In genomic region chr12:118357327-118358007, GRCh38 we compare ENCODE assay signal across 8 cellular contexts. TPM values are rescaled to one million over a fixed set of nuclear protein-coding genes. Genes with fewer than 3 reads are reported as not detected.
DNase-seq lines count a peak whose midpoint lies in the region; ATAC-seq and TF ChIP-seq lines count a peak whose summit lies in the region.

No MANE protein-coding gene starts in this region.

- H3K27ac ChIP-seq in ACC112 (ENCODE audit: low read depth, low read length) (peak overlapping the region; percentile 99), SK-N-SH (ENCODE audit: low read depth in 2 of 2, low read length in 1 of 2) (peak overlapping the region; percentile 77 to 96; a peak in 3 of 4 replicates), lower lobe of right lung (peak overlapping the region; percentile 59), upper lobe of left lung (peak overlapping the region; percentile 28 to 81 (median 68))

- H2AFZ ChIP-seq in ACC112 (ENCODE audit: low read length, unreplicated experiment) (no peak overlapping the region), SK-N-SH (ENCODE audit: low read depth) (0 out of 2 replicates have a peak overlapping the region, but pooled peaks have one; percentile 11)

- H3K9me2 ChIP-seq in SK-N-SH = no peaks in the 10 kb centered on the region

- ATAC-seq in GM18858 (IDR thresholded peaks at IDR 0.05; ENCODE audit: unreplicated experiment) (peak; percentile 38), HG03378 (IDR thresholded peaks at IDR 0.05; ENCODE audit: unreplicated experiment) (peak; percentile 58), lower lobe of right lung (peak; percentile 78), upper lobe of left lung (ENCODE audit: low FRiP score in 2 of 2) (peak; percentile 80 to 86)
- peak; percentile 70 for ATAC-seq in central memory CD8-positive, alpha-beta T cell (replicated peaks; ENCODE audit: extremely low read depth, poor library complexity, severe bottlenecking)

- H3K36me3 Mint-ChIP-seq in central memory CD8-positive, alpha-beta T cell (ENCODE audit: insufficient read depth) = peaks cover 2% of the 10 kb centered on the region

- peak overlapping the region; percentile 51; the same call in 1 of the 2 replicates for H3K4me3 ChIP-seq in ACC112 (ENCODE audit: low read depth, low read length)
- H3K4me3 ChIP-seq in SK-N-SH (ENCODE audit: low read depth in 2 of 2, low read length in 1 of 2) = no peak overlapping the region
- peak overlapping the region; percentile 42 for H3K4me3 ChIP-seq in lower lobe of right lung
- H3K4me3 ChIP-seq in upper lobe of left lung = peak overlapping the region in 1 of 4 donors; percentile 38

- intact Hi-C loops in lower lobe of right lung (cut with DNase I) = no loop called here

- no peak for TF ChIP-seq RAD21 in SK-N-SH (IDR thresholded peaks at IDR 0.05; ENCODE audit: low read length)

- peak overlapping the region; percentile 74; the same call in 1 of the 2 replicates for H3K4me2 ChIP-seq in SK-N-SH

- TF ChIP-seq EP300 in SK-N-SH (IDR thresholded peaks at IDR 0.05; ENCODE audit: borderline replicate concordance in 1 of 2, low read depth in 1 of 2, low read length in 1 of 2) (no peak), upper lobe of left lung (IDR thresholded peaks at IDR 0.05) (no peak)

- DNase-seq in SK-N-SH = peak; percentile 42
- DNase-seq in central memory CD8-positive, alpha-beta T cell (ENCODE audit: low spot score in 2 of 2) = peak in 1 of 2 donors; percentile 55
- DNase-seq in lower lobe of right lung = no peak
- peak in 1 of 2 donors; percentile 56 for DNase-seq in upper lobe of left lung
- no peak for DNase-seq in DMS114 treated with DMSO at 0.1 percent for 48 hours (lab: John Stamatoyannopoulos, UW; ENCODE audit: unreplicated experiment)

- peak overlapping the region; percentile 88 for H3K4me3 Mint-ChIP-seq in central memory CD8-positive, alpha-beta T cell

- H3K9me3 Mint-ChIP-seq in central memory CD8-positive, alpha-beta T cell = no peaks in the 10 kb centered on the region

- peaks cover 51% of the 10 kb centered on the region for H3K4me1 Mint-ChIP-seq in central memory CD8-positive, alpha-beta T cell

- H3K36me3 ChIP-seq in ACC112 (ENCODE audit: insufficient read depth, low read length) (peaks cover 5% of the 10 kb centered on the region; the same call in 1 of the 2 replicates), SK-N-SH (replicated peaks in 1 of 2; ENCODE audit: control insufficient read depth in 1 of 2, insufficient read depth in 2 of 2, low read length in 1 of 2) (no peaks in the 10 kb centered on the region), lower lobe of right lung (no peaks in the 10 kb centered on the region), upper lobe of left lung (no peaks in the 10 kb centered on the region)

- H4K20me1 ChIP-seq in SK-N-SH (ENCODE audit: insufficient read depth) = no peaks in the 10 kb centered on the region

- no peaks in the 10 kb centered on the region for H3K27me3 Mint-ChIP-seq in central memory CD8-positive, alpha-beta T cell

- H3K9me3 ChIP-seq in SK-N-SH = no peaks in the 10 kb centered on the region
- no peaks in the 10 kb centered on the region for H3K9me3 ChIP-seq in lower lobe of right lung
- H3K9me3 ChIP-seq in upper lobe of left lung = peaks cover 0 to 3% (median 0%) of the 10 kb centered on the region in 4 donors

- WGBS in SK-N-SH (ENCODE audit: low lambda C conversion rate) = 31% methylated on average over 6 of the region's 6 CpGs
- WGBS in upper lobe of left lung, 2 donors = 8 to 14% methylated on average over 6 of the region's 6 CpGs

- peak overlapping the region; percentile 85 for H3K27ac Mint-ChIP-seq in central memory CD8-positive, alpha-beta T cell (ENCODE audit: low read depth)

- H3F3A ChIP-seq in SK-N-SH (replicated peaks; ENCODE audit: insufficient read depth) = peaks cover 57% of the 10 kb centered on the region

- CTCF ChIA-PET in SK-N-SH (lab: Yijun Ruan, JAX) = interaction anchor here (0.6 to 3.3 kb wide), 7 partner anchors 10 to 936 kb away, joined by 3 to 36 read pairs (median 3); partner anchors contain the start of gene SUDS3

- H3K4me1 ChIP-seq in ACC112 (ENCODE audit: control insufficient read depth, insufficient read depth, low read length, unreplicated experiment) (peaks cover 63% of the 10 kb centered on the region), SK-N-SH (ENCODE audit: control insufficient read depth in 1 of 2, insufficient read depth in 2 of 2, low read depth in 1 of 2, low read length in 1 of 2) (peaks cover 4 to 43% of the 10 kb centered on the region in 2 experiments; a peak in 3 of 4 replicates), lower lobe of right lung (peaks cover 61% of the 10 kb centered on the region), upper lobe of left lung (peaks cover 18 to 51% (median 36%) of the 10 kb centered on the region in 4 donors)

- TF ChIP-seq POLR2A in upper lobe of left lung (IDR thresholded peaks at IDR 0.05) = no peak

- TF ChIP-seq CTCF in SK-N-SH (IDR thresholded peaks at IDR 0.05) (peak; percentile 54), lower lobe of right lung (IDR thresholded peaks at IDR 0.05) (peak; percentile 15), upper lobe of left lung (IDR thresholded peaks at IDR 0.05) (no peak)

- no peaks in the 10 kb centered on the region for H3K27me3 ChIP-seq in ACC112 (ENCODE audit: insufficient read depth, low read length)
- H3K27me3 ChIP-seq in SK-N-SH (ENCODE audit: insufficient read depth) = no peaks in the 10 kb centered on the region
- H3K27me3 ChIP-seq in lower lobe of right lung (ENCODE audit: low read depth) = no peaks in the 10 kb centered on the region
- no peaks in the 10 kb centered on the region for H3K27me3 ChIP-seq in upper lobe of left lung

- peak overlapping the region; percentile 67; the same call in 1 of the 2 replicates for H3K9ac ChIP-seq in SK-N-SH

- H3K79me2 ChIP-seq in ACC112 (ENCODE audit: control insufficient read depth, insufficient read depth, low read length, unreplicated experiment) = peaks cover 47% of the 10 kb centered on the region
- peaks cover 76% of the 10 kb centered on the region for H3K79me2 ChIP-seq in SK-N-SH (ENCODE audit: insufficient read depth)

- POLR2A ChIA-PET in SK-N-SH (lab: Yijun Ruan, JAX) = no interaction called here

TF ChIP-seq in SK-N-SH, 30 proteins besides CTCF, POLR2A, EP300 and RAD21:
- TF ChIP-seq PBX3 (IDR thresholded peaks at IDR 0.05) (peak; percentile 65), MEF2A (IDR thresholded peaks at IDR 0.05; ENCODE audit: borderline replicate concordance, low read depth) (0 out of 2 replicates have a peak, but pooled peaks have one; percentile 7), TAF1 (IDR thresholded peaks at IDR 0.05; ENCODE audit: borderline replicate concordance, low read depth, low read length) (no peak), GATA2 (CRISPR knock-in tag; IDR thresholded peaks at IDR 0.05) (peak; percentile 42; the same call in 1 of the 2 replicates), USF1 (IDR thresholded peaks at IDR 0.05; ENCODE audit: borderline replicate concordance, low read depth) (no peak), NFIC (IDR thresholded peaks at IDR 0.05; ENCODE audit: borderline replicate concordance) (peak; percentile 85), TCF12 (IDR thresholded peaks at IDR 0.05) (peak; percentile 33; the same call in 1 of the 2 replicates), FOSL2 (IDR thresholded peaks at IDR 0.05; ENCODE audit: borderline replicate concordance, low read depth) (0 out of 2 replicates have a peak, but pooled peaks have one; percentile 16), GABPA (IDR thresholded peaks at IDR 0.05; ENCODE audit: low read depth) (no peak), MXI1 (IDR thresholded peaks at IDR 0.05; ENCODE audit: low read depth, low read length) (peak; percentile 58; the same call in 1 of the 2 replicates), CHD2 (IDR thresholded peaks at IDR 0.05; ENCODE audit: low read length, partially characterized antibody) (no peak), MAX (IDR thresholded peaks at IDR 0.05; ENCODE audit: low read depth) (peak; percentile 81)

RNA-seq across cellular contexts. Expression of gene TAOK3, which starts 15.2 kb away (rescaled TPM):
- polyA plus RNA-seq in SK-N-SH (2012; rRNA removed) = 18.1 and 20.6 TPM in 2 replicates
- polyA plus RNA-seq in SK-N-SH (2012; cell fraction: cytosol; rRNA removed) = 23.6 and 26.1 TPM in 2 replicates
- polyA plus RNA-seq in SK-N-SH (2012; cell fraction: nucleus; rRNA removed) = 24.4 and 31.0 TPM in 2 replicates
- total RNA-seq in lower lobe of right lung = 68.8 TPM
- 100 to 1,000 TPM in 1 of 6 donors, 10 to 100 TPM in 5; 49.7 to 111 (median 67.8) TPM for total RNA-seq in upper lobe of left lung

RNA-seq across cellular contexts. Expression of gene SUDS3, which starts 18.9 kb away (rescaled TPM):
- polyA plus RNA-seq in SK-N-SH (2012; rRNA removed) = 15.0 and 21.8 TPM in 2 replicates
- polyA plus RNA-seq in SK-N-SH (2012; cell fraction: cytosol; rRNA removed) = 17.4 and 17.5 TPM in 2 replicates
- polyA plus RNA-seq in SK-N-SH (2012; cell fraction: nucleus; rRNA removed) = 46.3 and 50.3 TPM in 2 replicates
- total RNA-seq in lower lobe of right lung (28.5 TPM), upper lobe of left lung (10 to 100 TPM; 18.4 to 69.1 (median 35.1) TPM)

Comparison
In these comparisons a context has a peak if more than half of its experiments do, and no peak if none do; other contexts are left out.
1. H3K4me3 ChIP-seq: peak in ACC112 (single experiment) and lower lobe of right lung (single experiment); none in SK-N-SH (0 of 2).
2. CTCF ChIP-seq: peak in SK-N-SH (single experiment) and lower lobe of right lung (single experiment); none in upper lobe of left lung (0 of 6).
3. Peak in every context shown above with its lines, with median percentiles within 50 percentile points of each other: H3K27ac ChIP-seq and ATAC-seq.